21 cellular contexts compared by ENCODE assay signal in genomic region chr7:82313269-82313668, GRCh38.
"Had no signal": no experiment of that assay in that cellular context is flagged by ENCODE, and none has a peak within 500 bp of the region (broad histone marks: within the 10 kb centered on the region; RNA-seq: fewer than 3 reads in every experiment).

No MANE protein-coding gene starts in this region.

- H3K27me3 Mint-ChIP-seq: naive thymus-derived CD8-positive, alpha-beta T cell had no signal

- H3K36me3 ChIP-seq: esophagus muscularis mucosa, gastrocnemius medialis, right atrium auricular region, sigmoid colon, stomach, thoracic aorta, transverse colon had no signal

- H3K27me3 ChIP-seq: dorsolateral prefrontal cortex, esophagus muscularis mucosa, gastrocnemius medialis, right atrium auricular region, sigmoid colon, stomach, transverse colon had no signal

- H3K9me3 ChIP-seq: gastrocnemius medialis, mucosa of descending colon, thoracic aorta, transverse colon had no signal

- H3K27ac Mint-ChIP-seq: naive thymus-derived CD8-positive, alpha-beta T cell had no signal

- H3K4me3 Mint-ChIP-seq: naive thymus-derived CD8-positive, alpha-beta T cell; neural crest cell had no signal

- DNase-seq: cortex of kidney; dorsolateral prefrontal cortex; effector CD8-positive, alpha-beta T cell; gastrocnemius medialis; mammary epithelial cell; mucosa of descending colon; naive thymus-derived CD8-positive, alpha-beta T cell; sigmoid colon; stimulated activated CD4-positive, alpha-beta T cell treated with anti-CD3 and anti-CD28 coated beads, Interleukin-2, amount 100 ng/mL, for 24 hours; stimulated activated CD4-positive, alpha-beta T cell treated with anti-CD3 and anti-CD28 coated beads, Interleukin-4, amount 100 ng/mL, for 4 hours; stimulated activated naive CD4-positive, alpha-beta T cell; stomach; substantia nigra; transverse colon had no signal

- H3K4me3 ChIP-seq: dorsolateral prefrontal cortex, esophagus muscularis mucosa, gastrocnemius medialis, mucosa of descending colon, right atrium auricular region, sigmoid colon, skin epidermis, stomach, thoracic aorta, transverse colon had no signal

- H3K27ac ChIP-seq: dorsolateral prefrontal cortex, epithelial cell of prostate, esophagus muscularis mucosa, right atrium auricular region, sigmoid colon, skin epidermis, stomach, thoracic aorta, transverse colon had no signal

- H3K9me3 Mint-ChIP-seq: neural crest cell had no signal

- H3K4me1 Mint-ChIP-seq: naive thymus-derived CD8-positive, alpha-beta T cell; neural crest cell had no signal

- ATAC-seq: gastrocnemius medialis; left lobe of liver; mucosa of descending colon; naive thymus-derived CD8-positive, alpha-beta T cell had no signal
